Comparison of ENCODE assay signal across 25 cellular contexts in genomic region chr18:1624612-1625011, GRCh38.
"Had no signal": no experiment of that assay in that cellular context is flagged by ENCODE, and none has a peak within 500 bp of the region (broad histone marks: within the 10 kb centered on the region; RNA-seq: fewer than 3 reads in every experiment).

No MANE protein-coding gene starts in this region.

- ATAC-seq: natural killer cell; psoas muscle; right cardiac atrium; sciatic nerve; stimulated activated effector memory CD8-positive, alpha-beta T cell treated with anti-CD3 and anti-CD28 coated beads, Interleukin-12 subunit alpha, Interleukin-12 subunit beta, amount 100 ng/mL, for 72 hours; stimulated activated naive B cell treated with anti-CD40 and anti-IgM and Interleukin-4, amounts not matched to agents 10 μg/mL and 1 μg/mL and 100 μg/mL, for 72 hours had no signal

- H3K9ac ChIP-seq: neural progenitor cell, parathyroid adenoma had no signal

- FAIRE-seq: urothelium cell line had no signal

- DNase-seq: natural killer cell; occipital lobe; ovary; posterior cingulate gyrus; psoas muscle; right cardiac atrium; stimulated activated CD4-positive, alpha-beta T cell treated with anti-CD3 and anti-CD28 coated beads, Interleukin-15, amount 100 ng/mL, for 24 hours; stimulated activated CD4-positive, alpha-beta T cell treated with anti-CD3 and anti-CD28 coated beads, Interleukin-2, amount 100 ng/mL, for 24 hours; stimulated activated CD4-positive, alpha-beta T cell treated with anti-CD3 and anti-CD28 coated beads, Interleukin-2, amount 100 ng/mL, for 48 hours; stimulated activated CD4-positive, alpha-beta T cell treated with anti-CD3 and anti-CD28 coated beads, Interleukin-4, amount 100 ng/mL, for 24 hours; stimulated activated naive B cell treated with anti-CD40 and anti-IgM and Interleukin-4, amounts not matched to agents 10 μg/mL and 1 μg/mL and 100 μg/mL, for 72 hours; stimulated activated naive CD4-positive, alpha-beta T cell treated with Interleukin-2 at 50 U/mL for 16 hours; stomach; thyroid gland; trophoblast cell; upper lobe of left lung had no signal

- H3K36me3 ChIP-seq: neural progenitor cell, ovary, stomach, thoracic aorta, thyroid gland, tibial nerve, upper lobe of left lung, vagina had no signal

- H3K27ac ChIP-seq: neural progenitor cell, ovary, parathyroid adenoma, psoas muscle, skin epidermis, stomach, thoracic aorta, thyroid gland, tibial nerve, upper lobe of left lung, vagina had no signal

- H2AFZ ChIP-seq: neural progenitor cell, parathyroid adenoma had no signal

- H3K27me3 ChIP-seq: neural progenitor cell, ovary, stomach, thyroid gland, tibial nerve, upper lobe of left lung, vagina had no signal

- H3K4me3 ChIP-seq: neural progenitor cell, ovary, psoas muscle, skin epidermis, stomach, thoracic aorta, thyroid gland, tibial nerve, upper lobe of left lung, vagina had no signal

- H3K9me3 ChIP-seq: ovary, psoas muscle, stomach, thoracic aorta, thyroid gland, tibial nerve, upper lobe of left lung, vagina had no signal

- H3K4me2 ChIP-seq: neural progenitor cell had no signal

- H3K79me2 ChIP-seq: parathyroid adenoma had no signal

- H3K4me1 ChIP-seq: neural progenitor cell, parathyroid adenoma, psoas muscle, stomach, thyroid gland, tibial nerve, upper lobe of left lung, vagina had no signal
